ENCODE assay signal across 1 cellular context in the genomic region with DNA sequence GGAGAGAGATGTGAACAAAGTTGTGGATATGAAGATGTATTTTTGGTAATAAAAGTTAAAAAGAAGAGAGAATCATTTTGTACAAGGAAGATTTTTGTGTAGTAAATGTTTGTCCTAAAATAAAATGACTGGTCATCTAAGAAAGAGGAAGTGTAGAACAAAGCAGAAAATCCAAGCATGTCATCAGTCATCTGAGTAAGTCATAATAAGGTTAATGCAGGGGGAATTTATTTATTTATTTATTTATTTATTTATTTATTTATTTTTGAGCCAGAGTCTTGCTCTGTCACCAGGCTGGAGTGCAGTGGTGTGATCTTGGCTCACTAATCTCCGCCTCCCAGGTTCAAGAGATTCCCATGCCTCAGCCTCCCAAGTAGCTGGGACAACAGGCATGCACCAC.
TF ChIP-seq lines count a peak whose summit lies in the region.

No MANE protein-coding gene starts in this region.

TF ChIP-seq in HEK293, 187 proteins besides CTCF, POLR2A, EP300 and RAD21 (continued from another document):
- TF ChIP-seq, protein P1, sequence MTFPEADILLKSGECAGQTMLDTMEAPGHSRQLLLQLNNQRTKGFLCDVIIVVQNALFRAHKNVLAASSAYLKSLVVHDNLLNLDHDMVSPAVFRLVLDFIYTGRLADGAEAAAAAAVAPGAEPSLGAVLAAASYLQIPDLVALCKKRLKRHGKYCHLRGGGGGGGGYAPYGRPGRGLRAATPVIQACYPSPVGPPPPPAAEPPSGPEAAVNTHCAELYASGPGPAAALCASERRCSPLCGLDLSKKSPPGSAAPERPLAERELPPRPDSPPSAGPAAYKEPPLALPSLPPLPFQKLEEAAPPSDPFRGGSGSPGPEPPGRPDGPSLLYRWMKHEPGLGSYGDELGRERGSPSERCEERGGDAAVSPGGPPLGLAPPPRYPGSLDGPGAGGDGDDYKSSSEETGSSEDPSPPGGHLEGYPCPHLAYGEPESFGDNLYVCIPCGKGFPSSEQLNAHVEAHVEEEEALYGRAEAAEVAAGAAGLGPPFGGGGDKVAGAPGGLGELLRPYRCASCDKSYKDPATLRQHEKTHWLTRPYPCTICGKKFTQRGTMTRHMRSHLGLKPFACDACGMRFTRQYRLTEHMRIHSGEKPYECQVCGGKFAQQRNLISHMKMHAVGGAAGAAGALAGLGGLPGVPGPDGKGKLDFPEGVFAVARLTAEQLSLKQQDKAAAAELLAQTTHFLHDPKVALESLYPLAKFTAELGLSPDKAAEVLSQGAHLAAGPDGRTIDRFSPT (tag by site-specific recombination; IDR thresholded peaks at IDR 0.05), result no peak
- TF ChIP-seq ZXDB (tag by site-specific recombination; IDR thresholded peaks at IDR 0.05) (peak; percentile 40; the same call in 1 of the 2 replicates), SP7 (tag by site-specific recombination; IDR thresholded peaks at IDR 0.05) (no peak), WT1 (tag by site-specific recombination; IDR thresholded peaks at IDR 0.05) (no peak), ZNF302 (tag by site-specific recombination; IDR thresholded peaks at IDR 0.05; ENCODE audit: low read depth) (no peak), ZNF621 (tag by site-specific recombination; IDR thresholded peaks at IDR 0.05) (no peak), ZNF202 (tag by site-specific recombination; IDR thresholded peaks at IDR 0.05; ENCODE audit: borderline replicate concordance) (peak; percentile 83), YY2 (tag by site-specific recombination; IDR thresholded peaks at IDR 0.05) (no peak), ZNF544 (tag by site-specific recombination; IDR thresholded peaks at IDR 0.05) (no peak), ZNF140 (tag by site-specific recombination; IDR thresholded peaks at IDR 0.05) (peak; percentile 83; the same call in 1 of the 2 replicates), ZSCAN30 (tag by site-specific recombination; IDR thresholded peaks at IDR 0.05) (no peak), ZNF433 (tag by site-specific recombination; IDR thresholded peaks at IDR 0.05; ENCODE audit: low read depth) (peak; percentile 35; the same call in 1 of the 2 replicates), SCRT2 (tag by site-specific recombination; IDR thresholded peaks at IDR 0.05) (no peak), ZNF266 (tag by site-specific recombination; IDR thresholded peaks at IDR 0.05; ENCODE audit: low read depth) (peak; percentile 72; the same call in 1 of the 2 replicates), KLF8 (tag by site-specific recombination; IDR thresholded peaks at IDR 0.05) (no peak), TRIM28 (IDR thresholded peaks at IDR 0.05; ENCODE audit: borderline replicate concordance, low read length) (no peak), ZNF664 (tag by site-specific recombination; IDR thresholded peaks at IDR 0.05) (peak; percentile 36; the same call in 1 of the 2 replicates), ZBTB8A (tag by site-specific recombination; IDR thresholded peaks at IDR 0.05) (0 out of 2 replicates have a peak, but pooled peaks have one; percentile 20), ZNF555 (tag by site-specific recombination; conservative IDR thresholded peaks at IDR 0.05) (peak; percentile 69), ZBTB1 (tag by site-specific recombination; IDR thresholded peaks at IDR 0.05) (no peak), ZNF354C (tag by site-specific recombination; IDR thresholded peaks at IDR 0.05; ENCODE audit: borderline replicate concordance, low read depth) (no peak), ZNF623 (tag by site-specific recombination; IDR thresholded peaks at IDR 0.05) (peak; percentile 53), ZNF133 (tag by site-specific recombination; IDR thresholded peaks at IDR 0.05) (no peak), SCRT1 (tag by site-specific recombination; IDR thresholded peaks at IDR 0.05; ENCODE audit: borderline replicate concordance) (no peak), PRDM1 (tag by site-specific recombination; IDR thresholded peaks at IDR 0.05) (no peak)
- TF ChIP-seq, protein P2, sequence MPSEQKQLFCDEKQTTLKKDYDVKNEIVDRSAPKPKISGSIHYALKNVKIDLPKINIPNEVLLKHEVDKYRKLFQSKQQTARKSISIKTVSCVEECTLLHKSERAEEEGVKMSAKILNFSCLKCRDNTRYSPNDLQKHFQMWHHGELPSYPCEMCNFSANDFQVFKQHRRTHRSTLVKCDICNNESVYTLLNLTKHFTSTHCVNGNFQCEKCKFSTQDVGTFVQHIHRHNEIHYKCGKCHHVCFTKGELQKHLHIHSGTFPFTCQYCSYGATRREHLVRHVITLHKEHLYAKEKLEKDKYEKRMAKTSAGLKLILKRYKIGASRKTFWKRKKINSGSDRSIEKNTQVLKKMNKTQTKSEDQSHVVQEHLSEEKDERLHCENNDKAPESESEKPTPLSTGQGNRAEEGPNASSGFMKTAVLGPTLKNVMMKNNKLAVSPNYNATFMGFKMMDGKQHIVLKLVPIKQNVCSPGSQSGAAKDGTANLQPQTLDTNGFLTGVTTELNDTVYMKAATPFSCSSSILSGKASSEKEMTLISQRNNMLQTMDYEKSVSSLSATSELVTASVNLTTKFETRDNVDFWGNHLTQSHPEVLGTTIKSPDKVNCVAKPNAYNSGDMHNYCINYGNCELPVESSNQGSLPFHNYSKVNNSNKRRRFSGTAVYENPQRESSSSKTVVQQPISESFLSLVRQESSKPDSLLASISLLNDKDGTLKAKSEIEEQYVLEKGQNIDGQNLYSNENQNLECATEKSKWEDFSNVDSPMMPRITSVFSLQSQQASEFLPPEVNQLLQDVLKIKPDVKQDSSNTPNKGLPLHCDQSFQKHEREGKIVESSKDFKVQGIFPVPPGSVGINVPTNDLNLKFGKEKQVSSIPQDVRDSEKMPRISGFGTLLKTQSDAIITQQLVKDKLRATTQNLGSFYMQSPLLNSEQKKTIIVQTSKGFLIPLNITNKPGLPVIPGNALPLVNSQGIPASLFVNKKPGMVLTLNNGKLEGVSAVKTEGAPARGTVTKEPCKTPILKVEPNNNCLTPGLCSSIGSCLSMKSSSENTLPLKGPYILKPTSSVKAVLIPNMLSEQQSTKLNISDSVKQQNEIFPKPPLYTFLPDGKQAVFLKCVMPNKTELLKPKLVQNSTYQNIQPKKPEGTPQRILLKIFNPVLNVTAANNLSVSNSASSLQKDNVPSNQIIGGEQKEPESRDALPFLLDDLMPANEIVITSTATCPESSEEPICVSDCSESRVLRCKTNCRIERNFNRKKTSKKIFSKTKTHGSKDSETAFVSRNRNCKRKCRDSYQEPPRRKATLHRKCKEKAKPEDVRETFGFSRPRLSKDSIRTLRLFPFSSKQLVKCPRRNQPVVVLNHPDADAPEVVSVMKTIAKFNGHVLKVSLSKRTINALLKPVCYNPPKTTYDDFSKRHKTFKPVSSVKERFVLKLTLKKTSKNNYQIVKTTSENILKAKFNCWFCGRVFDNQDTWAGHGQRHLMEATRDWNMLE (tag by site-specific recombination; conservative IDR thresholded peaks at IDR 0.05; ENCODE audit: low read depth), result peak; percentile 78
- TF ChIP-seq, protein P3, sequence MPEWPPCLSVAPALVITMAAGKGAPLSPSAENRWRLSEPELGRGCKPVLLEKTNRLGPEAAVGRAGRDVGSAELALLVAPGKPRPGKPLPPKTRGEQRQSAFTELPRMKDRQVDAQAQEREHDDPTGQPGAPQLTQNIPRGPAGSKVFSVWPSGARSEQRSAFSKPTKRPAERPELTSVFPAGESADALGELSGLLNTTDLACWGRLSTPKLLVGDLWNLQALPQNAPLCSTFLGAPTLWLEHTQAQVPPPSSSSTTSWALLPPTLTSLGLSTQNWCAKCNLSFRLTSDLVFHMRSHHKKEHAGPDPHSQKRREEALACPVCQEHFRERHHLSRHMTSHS (tag by site-specific recombination; IDR thresholded peaks at IDR 0.05), result no peak
- TF ChIP-seq, protein P4, sequence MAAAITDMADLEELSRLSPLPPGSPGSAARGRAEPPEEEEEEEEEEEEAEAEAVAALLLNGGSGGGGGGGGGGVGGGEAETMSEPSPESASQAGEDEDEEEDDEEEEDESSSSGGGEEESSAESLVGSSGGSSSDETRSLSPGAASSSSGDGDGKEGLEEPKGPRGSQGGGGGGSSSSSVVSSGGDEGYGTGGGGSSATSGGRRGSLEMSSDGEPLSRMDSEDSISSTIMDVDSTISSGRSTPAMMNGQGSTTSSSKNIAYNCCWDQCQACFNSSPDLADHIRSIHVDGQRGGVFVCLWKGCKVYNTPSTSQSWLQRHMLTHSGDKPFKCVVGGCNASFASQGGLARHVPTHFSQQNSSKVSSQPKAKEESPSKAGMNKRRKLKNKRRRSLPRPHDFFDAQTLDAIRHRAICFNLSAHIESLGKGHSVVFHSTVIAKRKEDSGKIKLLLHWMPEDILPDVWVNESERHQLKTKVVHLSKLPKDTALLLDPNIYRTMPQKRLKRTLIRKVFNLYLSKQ (tag by site-specific recombination; IDR thresholded peaks at IDR 0.05; ENCODE audit: borderline replicate concordance), result no peak
- TF ChIP-seq, protein P5, sequence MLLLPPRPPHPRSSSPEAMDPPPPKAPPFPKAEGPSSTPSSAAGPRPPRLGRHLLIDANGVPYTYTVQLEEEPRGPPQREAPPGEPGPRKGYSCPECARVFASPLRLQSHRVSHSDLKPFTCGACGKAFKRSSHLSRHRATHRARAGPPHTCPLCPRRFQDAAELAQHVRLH (tag by site-specific recombination; IDR thresholded peaks at IDR 0.05), result no peak
- TF ChIP-seq, protein P6, sequence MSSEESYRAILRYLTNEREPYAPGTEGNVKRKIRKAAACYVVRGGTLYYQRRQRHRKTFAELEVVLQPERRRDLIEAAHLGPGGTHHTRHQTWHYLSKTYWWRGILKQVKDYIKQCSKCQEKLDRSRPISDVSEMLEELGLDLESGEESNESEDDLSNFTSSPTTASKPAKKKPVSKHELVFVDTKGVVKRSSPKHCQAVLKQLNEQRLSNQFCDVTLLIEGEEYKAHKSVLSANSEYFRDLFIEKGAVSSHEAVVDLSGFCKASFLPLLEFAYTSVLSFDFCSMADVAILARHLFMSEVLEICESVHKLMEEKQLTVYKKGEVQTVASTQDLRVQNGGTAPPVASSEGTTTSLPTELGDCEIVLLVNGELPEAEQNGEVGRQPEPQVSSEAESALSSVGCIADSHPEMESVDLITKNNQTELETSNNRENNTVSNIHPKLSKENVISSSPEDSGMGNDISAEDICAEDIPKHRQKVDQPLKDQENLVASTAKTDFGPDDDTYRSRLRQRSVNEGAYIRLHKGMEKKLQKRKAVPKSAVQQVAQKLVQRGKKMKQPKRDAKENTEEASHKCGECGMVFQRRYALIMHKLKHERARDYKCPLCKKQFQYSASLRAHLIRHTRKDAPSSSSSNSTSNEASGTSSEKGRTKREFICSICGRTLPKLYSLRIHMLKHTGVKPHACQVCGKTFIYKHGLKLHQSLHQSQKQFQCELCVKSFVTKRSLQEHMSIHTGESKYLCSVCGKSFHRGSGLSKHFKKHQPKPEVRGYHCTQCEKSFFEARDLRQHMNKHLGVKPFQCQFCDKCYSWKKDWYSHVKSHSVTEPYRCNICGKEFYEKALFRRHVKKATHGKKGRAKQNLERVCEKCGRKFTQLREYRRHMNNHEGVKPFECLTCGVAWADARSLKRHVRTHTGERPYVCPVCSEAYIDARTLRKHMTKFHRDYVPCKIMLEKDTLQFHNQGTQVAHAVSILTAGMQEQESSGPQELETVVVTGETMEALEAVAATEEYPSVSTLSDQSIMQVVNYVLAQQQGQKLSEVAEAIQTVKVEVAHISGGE (tag by site-specific recombination; conservative IDR thresholded peaks at IDR 0.05; ENCODE audit: low read depth), result peak; percentile 66
- TF ChIP-seq, protein P7, sequence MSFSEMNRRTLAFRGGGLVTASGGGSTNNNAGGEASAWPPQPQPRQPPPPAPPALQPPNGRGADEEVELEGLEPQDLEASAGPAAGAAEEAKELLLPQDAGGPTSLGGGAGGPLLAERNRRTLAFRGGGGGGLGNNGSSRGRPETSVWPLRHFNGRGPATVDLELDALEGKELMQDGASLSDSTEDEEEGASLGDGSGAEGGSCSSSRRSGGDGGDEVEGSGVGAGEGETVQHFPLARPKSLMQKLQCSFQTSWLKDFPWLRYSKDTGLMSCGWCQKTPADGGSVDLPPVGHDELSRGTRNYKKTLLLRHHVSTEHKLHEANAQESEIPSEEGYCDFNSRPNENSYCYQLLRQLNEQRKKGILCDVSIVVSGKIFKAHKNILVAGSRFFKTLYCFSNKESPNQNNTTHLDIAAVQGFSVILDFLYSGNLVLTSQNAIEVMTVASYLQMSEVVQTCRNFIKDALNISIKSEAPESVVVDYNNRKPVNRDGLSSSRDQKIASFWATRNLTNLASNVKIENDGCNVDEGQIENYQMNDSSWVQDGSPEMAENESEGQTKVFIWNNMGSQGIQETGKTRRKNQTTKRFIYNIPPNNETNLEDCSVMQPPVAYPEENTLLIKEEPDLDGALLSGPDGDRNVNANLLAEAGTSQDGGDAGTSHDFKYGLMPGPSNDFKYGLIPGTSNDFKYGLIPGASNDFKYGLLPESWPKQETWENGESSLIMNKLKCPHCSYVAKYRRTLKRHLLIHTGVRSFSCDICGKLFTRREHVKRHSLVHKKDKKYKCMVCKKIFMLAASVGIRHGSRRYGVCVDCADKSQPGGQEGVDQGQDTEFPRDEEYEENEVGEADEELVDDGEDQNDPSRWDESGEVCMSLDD (tag by site-specific recombination; IDR thresholded peaks at IDR 0.05), result no peak
